Comparison of ENCODE assay signal across 8 cellular contexts in genomic region chr7:73738220-73738611, GRCh38. TPM values are rescaled to one million over a fixed set of nuclear protein-coding genes. Genes with fewer than 3 reads are reported as not detected.
A peak's percentile ranks its signal among the peaks of the same experiment; 100 is the strongest.
DNase-seq lines count a peak whose midpoint lies in the region; ATAC-seq and TF ChIP-seq lines count a peak whose summit lies in the region.

No MANE protein-coding gene starts in this region.

- peak; percentile 33 to 35 for ATAC-seq in activated T-cell treated with anti-CD3 and anti-CD28 coated beads, Interleukin-2, amount 50 U/mL, for 4 hours
- peak; percentile 7 for ATAC-seq in stimulated activated naive CD8-positive, alpha-beta T cell treated with anti-CD3 and anti-CD28 coated beads, Interleukin-15, Interleukin-2, amounts not matched to agents 100 U/mL and 50 U/mL, for 24 hours
- ATAC-seq in GM21423 (IDR thresholded peaks at IDR 0.05; ENCODE audit: unreplicated experiment), result no peak

- H3K4me1 Mint-ChIP-seq in activated T-cell treated with anti-CD3 and anti-CD28 coated beads, Interleukin-2, amount 50 U/mL, for 4 hours (ENCODE audit: low read depth), result peaks cover 15% of the 10 kb centered on the region

- H3K36me3 ChIP-seq in DOHH2 (ENCODE audit: control insufficient read depth, low read length) (peaks cover 29% of the 10 kb centered on the region), mucosa of rectum (ENCODE audit: control insufficient read depth in 2 of 2, insufficient read depth in 2 of 2, low read length in 2 of 2) (peaks cover 18 to 21% of the 10 kb centered on the region in 2 donors)

- H3K27ac ChIP-seq in DOHH2 (ENCODE audit: low read depth, low read length), result peak overlapping the region; percentile 77
- H3K27ac ChIP-seq in mucosa of rectum (ENCODE audit: low read depth in 2 of 2, low read length in 2 of 2), result peak overlapping the region; percentile 95 to 98

- TF ChIP-seq CTCF in DOHH2 (IDR thresholded peaks at IDR 0.05; ENCODE audit: low read depth, low read length, poor library complexity, severe bottlenecking), result no peak
- TF ChIP-seq CTCF in epithelial cell of proximal tubule (conservative IDR thresholded peaks at IDR 0.05; ENCODE audit: low read depth, low read length), result no peak

- peaks cover 1% of the 10 kb centered on the region for H3K27me3 Mint-ChIP-seq in activated T-cell treated with anti-CD3 and anti-CD28 coated beads, Interleukin-2, amount 50 U/mL, for 4 hours (ENCODE audit: low read depth)

- peak; percentile 48 for DNase-seq in HCEC 1CT
- DNase-seq in NCI-H748 (lab: John Stamatoyannopoulos, UW; ENCODE audit: unreplicated experiment), result peak; percentile 66
- DNase-seq in activated T-cell treated with anti-CD3 and anti-CD28 coated beads, Interleukin-2, amount 50 U/mL, for 4 hours, result peak; percentile 65
- DNase-seq in epithelial cell of proximal tubule (ENCODE audit: low read depth), result no peak
- peak; percentile 78 for DNase-seq in stimulated activated naive CD8-positive, alpha-beta T cell treated with anti-CD3 and anti-CD28 coated beads, Interleukin-15, Interleukin-2, amounts not matched to agents 100 U/mL and 50 U/mL, for 24 hours

- H3K27me3 ChIP-seq in DOHH2 (ENCODE audit: control insufficient read depth, low read length) (no peaks in the 10 kb centered on the region), mucosa of rectum (ENCODE audit: control insufficient read depth in 2 of 2, insufficient read depth in 2 of 2, low read length in 2 of 2) (no peaks in the 10 kb centered on the region)

- H3K9me3 ChIP-seq in DOHH2 (ENCODE audit: control insufficient read depth, insufficient read depth, low read length) (no peaks in the 10 kb centered on the region), mucosa of rectum (ENCODE audit: control insufficient read depth in 2 of 2, low read length in 2 of 2) (no peaks in the 10 kb centered on the region)

- peak overlapping the region; percentile 96 for H3K4me2 ChIP-seq in DOHH2 (ENCODE audit: low read length)

- H3K4me1 ChIP-seq in DOHH2 (ENCODE audit: control insufficient read depth, low read length) (peaks cover 27% of the 10 kb centered on the region), mucosa of rectum (ENCODE audit: control insufficient read depth in 2 of 2, insufficient read depth in 2 of 2, low read length in 2 of 2) (peaks cover 32 to 55% of the 10 kb centered on the region in 2 donors)

- H3K9me3 Mint-ChIP-seq in activated T-cell treated with anti-CD3 and anti-CD28 coated beads, Interleukin-2, amount 50 U/mL, for 4 hours, result no peaks in the 10 kb centered on the region

- H3K9ac ChIP-seq in mucosa of rectum (ENCODE audit: low read depth in 1 of 2, low read length in 2 of 2), result peak overlapping the region; percentile 93 to 99

- peaks cover 6% of the 10 kb centered on the region for H4K20me1 ChIP-seq in DOHH2 (ENCODE audit: control insufficient read depth, insufficient read depth, low read depth, low read length)

- peaks cover 24% of the 10 kb centered on the region for H3K79me2 ChIP-seq in DOHH2 (ENCODE audit: control insufficient read depth, low read length)

- peaks cover 8% of the 10 kb centered on the region for H3F3A ChIP-seq in DOHH2 (ENCODE audit: control insufficient read depth, insufficient read depth)

- H3K4me3 ChIP-seq in DOHH2 (ENCODE audit: low read length) (peak overlapping the region; percentile 82), epithelial cell of proximal tubule (ENCODE audit: low read depth, low read length) (peak overlapping the region; percentile 73), mucosa of rectum (ENCODE audit: low read length in 2 of 2) (peak overlapping the region; percentile 87 to 93)

- H3K9me2 ChIP-seq in DOHH2 (replicated peaks; ENCODE audit: control insufficient read depth, low read length), result no peaks in the 10 kb centered on the region

- peak overlapping the region; percentile 92 for H3K4me3 Mint-ChIP-seq in activated T-cell treated with anti-CD3 and anti-CD28 coated beads, Interleukin-2, amount 50 U/mL, for 4 hours

- H3K36me3 Mint-ChIP-seq in activated T-cell treated with anti-CD3 and anti-CD28 coated beads, Interleukin-2, amount 50 U/mL, for 4 hours (ENCODE audit: insufficient read depth), result no peaks in the 10 kb centered on the region

RNA-seq across cellular contexts. Expression of gene ABHD11, which starts 0.4 kb away (rescaled TPM):
- total RNA-seq in activated T-cell treated with anti-CD3 and anti-CD28 coated beads, Interleukin-2, amount 50 U/mL, for 4 hours, result 10 to 100 TPM; 20.6 to 26.4 (median 21.0) TPM
- 52.1 and 53.6 TPM in 2 replicates for total RNA-seq in epithelial cell of proximal tubule

RNA-seq across cellular contexts. Expression of gene STX1A, which starts 18.7 kb away (rescaled TPM):
- 10 to 100 TPM; 23.0 to 25.0 (median 24.7) TPM for total RNA-seq in activated T-cell treated with anti-CD3 and anti-CD28 coated beads, Interleukin-2, amount 50 U/mL, for 4 hours
- total RNA-seq in epithelial cell of proximal tubule, result 18.0 and 22.4 TPM in 2 replicates

RNA-seq across cellular contexts. Expression of gene CLDN3, which starts 31.9 kb away (rescaled TPM):
- under 1 TPM; 0.16 to 0.23 (median 0.22) TPM for total RNA-seq in activated T-cell treated with anti-CD3 and anti-CD28 coated beads, Interleukin-2, amount 50 U/mL, for 4 hours
- total RNA-seq in epithelial cell of proximal tubule, result 29.7 and 85.9 TPM in 2 replicates

RNA-seq across cellular contexts. Expression of gene BUD23, which starts 54.8 kb away (rescaled TPM):
- total RNA-seq in activated T-cell treated with anti-CD3 and anti-CD28 coated beads, Interleukin-2, amount 50 U/mL, for 4 hours, result 100 to 1,000 TPM; 166 to 197 (median 178) TPM
- total RNA-seq in epithelial cell of proximal tubule, result 65.2 and 87.1 TPM in 2 replicates

RNA-seq across cellular contexts. Expression of gene DNAJC30, which starts 55.0 kb away (rescaled TPM):
- 10 to 100 TPM; 11.9 to 12.7 (median 12.0) TPM for total RNA-seq in activated T-cell treated with anti-CD3 and anti-CD28 coated beads, Interleukin-2, amount 50 U/mL, for 4 hours
- total RNA-seq in epithelial cell of proximal tubule, result 2.7 and 6.1 TPM in 2 replicates

Comparison
In these comparisons a context has a peak if more than half of its experiments do, and no peak if none do; other contexts are left out.
1. RNA of gene CLDN3, which starts 31.9 kb away (total RNA-seq): 29.7 to 85.9 TPM in epithelial cell of proximal tubule; 0.16 to 0.23 TPM in activated T-cell treated with anti-CD3 and anti-CD28 coated beads, Interleukin-2, amount 50 U/mL, for 4 hours; every median in the first group is over 10 times any median in the second.
2. Peak in every context shown above with its lines, with median percentiles within 50 percentile points of each other: H3K4me3 ChIP-seq.